Comparison of ENCODE assay signal across 1 cellular context in the genomic region with DNA sequence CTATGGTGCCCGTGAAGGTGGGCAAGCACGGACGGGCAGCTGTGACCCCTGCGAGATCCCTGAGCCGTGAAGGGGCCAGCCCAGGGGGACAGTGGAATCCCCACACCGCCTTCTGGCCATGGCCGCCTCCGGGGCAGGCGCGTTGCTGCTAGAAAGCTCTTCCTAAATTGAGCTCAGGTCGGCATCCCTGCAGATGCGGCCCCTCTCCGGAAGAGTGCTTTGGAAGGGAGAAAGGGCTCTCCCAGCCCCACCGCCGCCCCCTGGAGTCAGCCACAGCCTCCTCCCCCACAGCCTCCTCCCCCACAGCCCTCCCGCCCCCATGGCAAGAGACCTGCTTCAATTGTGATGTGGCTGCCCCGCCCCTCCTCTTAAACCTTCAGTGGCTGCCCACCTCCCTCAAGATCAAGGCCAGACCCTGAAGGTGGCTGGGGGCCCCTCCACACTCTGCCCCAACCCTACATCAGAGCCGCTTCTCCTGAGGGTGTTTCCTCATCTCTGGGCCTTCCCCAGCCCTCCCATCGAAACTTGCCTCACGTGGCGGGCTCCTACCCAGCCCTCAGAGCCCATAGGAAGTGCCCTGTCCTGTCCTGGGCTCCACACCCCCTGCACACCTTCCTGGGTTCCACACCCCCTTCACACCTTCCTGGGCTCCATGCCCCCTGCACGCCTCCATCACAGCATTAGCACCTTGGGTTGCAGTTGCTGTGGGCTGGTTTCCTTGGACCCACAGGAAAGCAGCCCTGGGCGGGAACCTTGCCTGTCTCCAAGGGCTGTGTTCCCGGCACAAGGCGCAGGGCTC.
A peak's percentile ranks its signal among the peaks of the same experiment; 100 is the strongest.
TF ChIP-seq lines count a peak whose summit lies in the region.

No MANE protein-coding gene starts in this region.

TF ChIP-seq in K562, 482 proteins besides CTCF, POLR2A, EP300 and RAD21 (continued from another document and continues in another):
- TF ChIP-seq JUNB (CRISPR knock-in tag; conservative IDR thresholded peaks at IDR 0.05), result no peak
- TF ChIP-seq, protein P1, sequence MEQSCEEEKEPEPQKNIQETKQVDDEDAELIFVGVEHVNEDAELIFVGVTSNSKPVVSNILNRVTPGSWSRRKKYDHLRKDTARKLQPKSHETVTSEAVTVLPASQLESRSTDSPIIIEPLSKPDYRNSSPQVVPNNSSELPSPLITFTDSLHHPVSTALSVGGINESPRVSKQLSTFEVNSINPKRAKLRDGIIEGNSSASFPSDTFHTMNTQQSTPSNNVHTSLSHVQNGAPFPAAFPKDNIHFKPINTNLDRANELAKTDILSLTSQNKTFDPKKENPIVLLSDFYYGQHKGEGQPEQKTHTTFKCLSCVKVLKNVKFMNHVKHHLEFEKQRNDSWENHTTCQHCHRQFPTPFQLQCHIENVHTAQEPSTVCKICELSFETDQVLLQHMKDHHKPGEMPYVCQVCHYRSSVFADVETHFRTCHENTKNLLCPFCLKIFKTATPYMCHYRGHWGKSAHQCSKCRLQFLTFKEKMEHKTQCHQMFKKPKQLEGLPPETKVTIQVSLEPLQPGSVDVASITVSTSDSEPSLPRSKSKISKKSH (CRISPR knock-in tag; IDR thresholded peaks at IDR 0.05), result no peak
- TF ChIP-seq PHF8 (IDR thresholded peaks at IDR 0.05; ENCODE audit: borderline replicate concordance, low read length), result no peak
- TF ChIP-seq TFAM (CRISPR knock-in tag; conservative IDR thresholded peaks at IDR 0.05), result no peak
- no peak for TF ChIP-seq LARP7 (IDR thresholded peaks at IDR 0.05)
- TF ChIP-seq ZFX (CRISPR knock-in tag; IDR thresholded peaks at IDR 0.05), result peak; percentile 36; the same call in 1 of the 2 replicates
- no peak for TF ChIP-seq THAP12 (CRISPR knock-in tag; IDR thresholded peaks at IDR 0.05)
- no peak for TF ChIP-seq EZH2 (IDR thresholded peaks at IDR 0.05; ENCODE audit: borderline replicate concordance, low read depth, low read length)
- no peak for TF ChIP-seq TEAD1 (CRISPR knock-in tag; IDR thresholded peaks at IDR 0.05)
- no peak for TF ChIP-seq CBX2 (IDR thresholded peaks at IDR 0.05; ENCODE audit: insufficient read depth, low read length, poor library complexity, severe bottlenecking)
- TF ChIP-seq RERE (CRISPR knock-in tag; IDR thresholded peaks at IDR 0.05; ENCODE audit: borderline replicate concordance), result no peak
- TF ChIP-seq CREM (IDR thresholded peaks at IDR 0.05; ENCODE audit: low read depth), result 0 out of 2 replicates have a peak, but pooled peaks have one; percentile 6
- no peak for TF ChIP-seq MNT (conservative IDR thresholded peaks at IDR 0.05)
- TF ChIP-seq KAT8 (IDR thresholded peaks at IDR 0.05; ENCODE audit: low read depth), result no peak
- no peak for TF ChIP-seq CUX1 (CRISPR knock-in tag; IDR thresholded peaks at IDR 0.05)
- TF ChIP-seq RBM39 (optimal IDR thresholded peaks at IDR 0.05; ENCODE audit: low read depth, low read length), result no peak
- TF ChIP-seq, protein P2, sequence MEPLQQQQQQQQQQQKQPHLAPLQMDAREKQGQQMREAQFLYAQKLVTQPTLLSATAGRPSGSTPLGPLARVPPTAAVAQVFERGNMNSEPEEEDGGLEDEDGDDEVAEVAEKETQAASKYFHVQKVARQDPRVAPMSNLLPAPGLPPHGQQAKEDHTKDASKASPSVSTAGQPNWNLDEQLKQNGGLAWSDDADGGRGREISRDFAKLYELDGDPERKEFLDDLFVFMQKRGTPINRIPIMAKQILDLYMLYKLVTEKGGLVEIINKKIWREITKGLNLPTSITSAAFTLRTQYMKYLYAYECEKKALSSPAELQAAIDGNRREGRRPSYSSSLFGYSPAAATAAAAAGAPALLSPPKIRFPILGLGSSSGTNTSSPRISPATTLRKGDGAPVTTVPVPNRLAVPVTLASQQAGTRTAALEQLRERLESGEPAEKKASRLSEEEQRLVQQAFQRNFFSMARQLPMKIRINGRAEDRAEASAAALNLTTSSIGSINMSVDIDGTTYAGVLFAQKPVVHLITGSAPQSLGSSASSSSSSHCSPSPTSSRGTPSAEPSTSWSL (CRISPR knock-in tag; IDR thresholded peaks at IDR 0.05; ENCODE audit: borderline replicate concordance), result no peak
- no peak for TF ChIP-seq GABPB1 (CRISPR knock-in tag; IDR thresholded peaks at IDR 0.05)
- TF ChIP-seq ETV6 (IDR thresholded peaks at IDR 0.05; ENCODE audit: borderline replicate concordance in 1 of 2, low read depth in 2 of 2, low read length in 1 of 2), result no peak
- TF ChIP-seq ETV6 (CRISPR knock-in tag; IDR thresholded peaks at IDR 0.05; ENCODE audit: borderline replicate concordance), result no peak
- peak; percentile 9; the same call in 1 of the 2 replicates for TF ChIP-seq ZNF668 (CRISPR knock-in tag; IDR thresholded peaks at IDR 0.05)
